ENCODE assay signal across 28 cellular contexts in the genomic region with DNA sequence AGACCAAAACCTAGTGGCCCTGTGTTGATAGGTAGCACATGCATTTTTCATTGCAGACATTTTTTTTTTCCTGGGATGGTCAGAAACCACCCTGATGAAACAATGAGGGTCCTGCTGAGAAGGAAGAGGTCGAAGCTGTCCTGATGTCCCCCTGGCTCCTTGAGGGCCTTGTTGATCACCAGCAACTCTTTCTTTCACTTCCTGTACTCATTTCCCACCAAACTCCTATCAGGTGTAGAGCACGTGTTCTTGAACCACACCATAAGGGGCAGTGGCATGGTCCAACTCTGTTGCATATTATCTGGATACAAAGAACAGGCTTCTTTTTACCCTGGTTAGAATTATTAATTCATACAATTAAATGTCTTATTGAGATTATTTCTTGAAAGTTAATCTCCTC.
"Had no signal": no experiment of that assay in that cellular context is flagged by ENCODE, and none has a peak within 500 bp of the region (broad histone marks: within the 10 kb centered on the region; RNA-seq: fewer than 3 reads in every experiment).

No MANE protein-coding gene starts in this region.

- H3K27ac ChIP-seq: stomach, suprapubic skin, testis, thoracic aorta, thyroid gland, tibial artery, tibial nerve, transverse colon, upper lobe of left lung, upper lobe of right lung, uterus, vagina had no signal

- H3K9me3 Mint-ChIP-seq: stimulated activated effector memory CD8-positive, alpha-beta T cell treated with anti-CD3 and anti-CD28 coated beads, Interleukin-12 subunit alpha, Interleukin-12 subunit beta, amount 100 ng/mL, for 72 hours; stimulated activated naive CD8-positive, alpha-beta T cell treated with anti-CD3 and anti-CD28 coated beads, Interleukin-15, amount 100 ng/mL, for 72 hours; stimulated activated naive CD8-positive, alpha-beta T cell treated with anti-CD3 and anti-CD28 coated beads, Interleukin-15, Interleukin-2, amounts not matched to agents 100 ng/mL and 50 ng/mL, for 24 hours; type B pancreatic cell had no signal

- DNase-seq: stimulated activated CD4-positive, alpha-beta T cell treated with anti-CD3 and anti-CD28 coated beads, Interleukin-2, amount 100 ng/mL, for 48 hours; stimulated activated CD4-positive, alpha-beta T cell treated with anti-CD3 and anti-CD28 coated beads, Interleukin-4, amount 100 ng/mL, for 1 hour; stimulated activated CD4-positive, alpha-beta T cell treated with anti-CD3 and anti-CD28 coated beads, Interleukin-4, amount 100 ng/mL, for 24 hours; stimulated activated CD4-positive, alpha-beta T cell treated with anti-CD3 and anti-CD28 coated beads, Interleukin-4, amount 100 ng/mL, for 4 hours; stimulated activated CD8-positive, alpha-beta memory T cell treated with anti-CD3 and anti-CD28 coated beads, Interleukin-4, amount 100 ng/mL, for 48 hours; stimulated activated naive B cell treated with anti-CD40 and anti-IgM and Interleukin-4, amounts not matched to agents 10 μg/mL and 1 μg/mL and 100 μg/mL, for 72 hours; stimulated activated naive CD4-positive, alpha-beta T cell; stimulated activated naive CD4-positive, alpha-beta T cell treated with Interleukin-2 at 50 U/mL for 16 hours; stimulated activated naive CD8-positive, alpha-beta T cell treated with anti-CD3 and anti-CD28 coated beads, Interleukin-15, amount 100 ng/mL, for 72 hours; stimulated activated naive CD8-positive, alpha-beta T cell treated with anti-CD3 and anti-CD28 coated beads, Interleukin-15, Interleukin-2, amounts not matched to agents 100 U/mL and 50 U/mL, for 24 hours; stomach; substantia nigra; testis; thyroid gland; tibial artery; transverse colon; trophoblast cell; upper lobe of right lung; uterus had no signal

- H3K9me3 ChIP-seq: stomach, suprapubic skin, testis, thoracic aorta, thyroid gland, tibial artery, tibial nerve, transverse colon, upper lobe of left lung, upper lobe of right lung, uterus, vagina had no signal

- H3K27me3 Mint-ChIP-seq: stimulated activated memory B cell treated with anti-CD40 and anti-IgM and Interleukin-4, amounts not matched to agents 10 μg/mL and 1 μg/mL and 100 μg/mL, for 72 hours; stimulated activated naive B cell treated with anti-CD40 and anti-IgM and Interleukin-4, amounts not matched to agents 10 μg/mL and 1 μg/mL and 100 μg/mL, for 72 hours; stimulated activated naive CD8-positive, alpha-beta T cell treated with anti-CD3 and anti-CD28 coated beads, Interleukin-15, amount 100 ng/mL, for 72 hours; stimulated activated naive CD8-positive, alpha-beta T cell treated with anti-CD3 and anti-CD28 coated beads, Interleukin-15, Interleukin-2, amounts not matched to agents 100 ng/mL and 50 ng/mL, for 24 hours; type B pancreatic cell had no signal

- H3K4me3 ChIP-seq: stomach, suprapubic skin, testis, thoracic aorta, thyroid gland, tibial artery, tibial nerve, transverse colon, upper lobe of left lung, upper lobe of right lung, uterus, vagina had no signal

- H3K4me1 Mint-ChIP-seq: stimulated activated effector memory CD8-positive, alpha-beta T cell treated with anti-CD3 and anti-CD28 coated beads, Interleukin-12 subunit alpha, Interleukin-12 subunit beta, amount 100 ng/mL, for 72 hours; stimulated activated naive B cell treated with anti-CD40 and anti-IgM and Interleukin-4, amounts not matched to agents 10 μg/mL and 1 μg/mL and 100 μg/mL, for 72 hours; stimulated activated naive CD8-positive, alpha-beta T cell treated with anti-CD3 and anti-CD28 coated beads, Interleukin-15, amount 100 ng/mL, for 72 hours had no signal

- H3K36me3 ChIP-seq: stomach, suprapubic skin, thoracic aorta, thyroid gland, tibial artery, tibial nerve, transverse colon, upper lobe of left lung, upper lobe of right lung, uterus, vagina had no signal

- H3K4me1 ChIP-seq: stomach, suprapubic skin, testis, thyroid gland, tibial artery, tibial nerve, transverse colon, upper lobe of left lung, upper lobe of right lung, uterus, vagina had no signal

- H3K4me3 Mint-ChIP-seq: stimulated activated effector memory CD8-positive, alpha-beta T cell treated with anti-CD3 and anti-CD28 coated beads, Interleukin-12 subunit alpha, Interleukin-12 subunit beta, amount 100 ng/mL, for 72 hours; stimulated activated memory B cell treated with anti-CD40 and anti-IgM and Interleukin-4, amounts not matched to agents 10 μg/mL and 1 μg/mL and 100 μg/mL, for 72 hours; stimulated activated naive B cell treated with anti-CD40 and anti-IgM and Interleukin-4, amounts not matched to agents 10 μg/mL and 1 μg/mL and 100 μg/mL, for 72 hours; stimulated activated naive CD8-positive, alpha-beta T cell treated with anti-CD3 and anti-CD28 coated beads, Interleukin-15, amount 100 ng/mL, for 72 hours; stimulated activated naive CD8-positive, alpha-beta T cell treated with anti-CD3 and anti-CD28 coated beads, Interleukin-15, Interleukin-2, amounts not matched to agents 100 ng/mL and 50 ng/mL, for 24 hours; type B pancreatic cell had no signal

- H3K36me3 Mint-ChIP-seq: stimulated activated effector memory CD8-positive, alpha-beta T cell treated with anti-CD3 and anti-CD28 coated beads, Interleukin-12 subunit alpha, Interleukin-12 subunit beta, amount 100 ng/mL, for 72 hours; stimulated activated memory B cell treated with anti-CD40 and anti-IgM and Interleukin-4, amounts not matched to agents 10 μg/mL and 1 μg/mL and 100 μg/mL, for 72 hours; stimulated activated naive B cell treated with anti-CD40 and anti-IgM and Interleukin-4, amounts not matched to agents 10 μg/mL and 1 μg/mL and 100 μg/mL, for 72 hours; type B pancreatic cell had no signal

- H3K27me3 ChIP-seq: stomach, suprapubic skin, testis, thyroid gland, tibial artery, tibial nerve, transverse colon, upper lobe of left lung, upper lobe of right lung, uterus, vagina had no signal

- H3K27ac Mint-ChIP-seq: stimulated activated effector memory CD8-positive, alpha-beta T cell treated with anti-CD3 and anti-CD28 coated beads, Interleukin-12 subunit alpha, Interleukin-12 subunit beta, amount 100 ng/mL, for 72 hours; stimulated activated memory B cell treated with anti-CD40 and anti-IgM and Interleukin-4, amounts not matched to agents 10 μg/mL and 1 μg/mL and 100 μg/mL, for 72 hours; stimulated activated naive B cell treated with anti-CD40 and anti-IgM and Interleukin-4, amounts not matched to agents 10 μg/mL and 1 μg/mL and 100 μg/mL, for 72 hours; stimulated activated naive CD8-positive, alpha-beta T cell treated with anti-CD3 and anti-CD28 coated beads, Interleukin-15, amount 100 ng/mL, for 72 hours; stimulated activated naive CD8-positive, alpha-beta T cell treated with anti-CD3 and anti-CD28 coated beads, Interleukin-15, Interleukin-2, amounts not matched to agents 100 ng/mL and 50 ng/mL, for 24 hours; type B pancreatic cell had no signal
